8 cellular contexts compared by ENCODE assay signal in the genomic region with DNA sequence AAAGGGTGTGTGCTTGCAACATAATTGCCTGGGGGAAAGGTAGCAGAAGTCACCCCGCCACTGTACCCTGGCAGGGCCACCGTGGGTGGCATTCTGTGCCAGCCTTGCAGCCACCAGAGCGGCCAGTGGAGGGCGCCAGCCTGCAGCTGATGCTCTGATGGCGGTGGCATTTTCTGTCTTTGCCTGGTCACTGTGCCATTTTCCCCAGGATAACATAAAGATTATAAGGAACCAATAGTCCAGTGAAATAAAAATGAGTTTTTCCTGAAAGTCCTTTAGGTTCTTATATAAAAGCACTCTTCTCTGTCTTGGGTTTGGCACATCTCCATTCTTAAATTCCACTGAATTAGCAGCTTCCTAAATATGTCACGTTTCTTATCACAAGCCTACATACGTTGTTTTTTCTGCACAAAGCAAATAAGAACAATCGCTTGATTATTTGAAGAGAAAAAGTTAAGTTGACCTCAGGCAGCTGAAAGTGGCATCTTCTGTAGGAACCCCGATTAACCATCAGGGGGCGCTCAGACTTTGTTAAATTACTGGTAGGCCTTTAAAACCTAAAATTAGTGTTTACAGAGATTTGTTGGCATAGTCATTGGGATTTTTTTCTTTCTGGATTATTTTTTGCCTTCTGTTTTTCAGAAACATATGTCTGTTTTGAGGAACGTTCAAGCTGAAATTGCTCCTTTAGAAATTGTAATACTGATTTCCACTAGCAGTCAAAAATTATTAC.
A peak's percentile ranks its signal among the peaks of the same experiment; 100 is the strongest.
DNase-seq lines count a peak whose midpoint lies in the region; ATAC-seq and TF ChIP-seq lines count a peak whose summit lies in the region.

No MANE protein-coding gene starts in this region.

- intact Hi-C loops in mucosa of descending colon (cut with DNase I, micrococcal nuclease), result loop anchor here (5.0 kb wide), 1 partner anchor 271 kb away; no protein-coding TSS in a partner anchor

- no peaks in the 10 kb centered on the region for H3K36me3 Mint-ChIP-seq in endothelial cell (ENCODE audit: low read depth, unreplicated experiment)

- H3K9me3 Mint-ChIP-seq in endothelial cell (ENCODE audit: unreplicated experiment), result no peaks in the 10 kb centered on the region

- H3K4me1 Mint-ChIP-seq in endothelial cell (ENCODE audit: unreplicated experiment), result no peaks in the 10 kb centered on the region

- H3K9me3 ChIP-seq in NT2/D1 (ENCODE audit: insufficient read depth, low read length) (no peaks in the 10 kb centered on the region), mucosa of descending colon (no peaks in the 10 kb centered on the region)

- no peak overlapping the region for H3K9ac ChIP-seq in NT2/D1 (ENCODE audit: insufficient read length, low read depth)

- peak; percentile 88 for ATAC-seq in mucosa of descending colon
- no peak for ATAC-seq in HG02588 (IDR thresholded peaks at IDR 0.05; ENCODE audit: unreplicated experiment)

- H3K4me3 ChIP-seq in NT2/D1 (ENCODE audit: insufficient read length, low read depth) (no peak overlapping the region), mucosa of descending colon (no peak overlapping the region)

- H3K27ac Mint-ChIP-seq in endothelial cell (ENCODE audit: unreplicated experiment), result no peak overlapping the region

- no peaks in the 10 kb centered on the region for H3K4me1 ChIP-seq in NT2/D1 (ENCODE audit: insufficient read depth, insufficient read length)
- H3K4me1 ChIP-seq in mucosa of descending colon (ENCODE audit: low read depth), result peaks cover 4% of the 10 kb centered on the region

- no peaks in the 10 kb centered on the region for H3K27me3 ChIP-seq in NT2/D1 (ENCODE audit: insufficient read depth, insufficient read length)

- DNase-seq in GM10266 (ENCODE audit: extremely low spot score) (peak; percentile 53), HUDEP-2 (lab: John Stamatoyannopoulos, UW; ENCODE audit: unreplicated experiment in 76 of 76) (peak in 65 of 76 experiments; percentile 2 to 77 (median 47)), NT2/D1 (ENCODE audit: low read depth, low spot score) (peak; percentile 33), endothelial cell (ENCODE audit: low spot score) (peak; percentile 72), mucosa of descending colon (peak in 2 of 3 donors; percentile 77 to 80)
- DNase-seq in activated CD8-positive, alpha-beta memory T cell treated with anti-CD3 and anti-CD28 coated beads, Interleukin-2, amount 50 U/mL, for 1 hour (ENCODE audit: extremely low read depth), result peak; percentile 32
- DNase-seq in stimulated activated CD8-positive, alpha-beta memory T cell treated with anti-CD3 and anti-CD28 coated beads, Interleukin-7, amount 100 ng/mL, for 24 hours (ENCODE audit: low read depth), result peak; percentile 30

- no peak overlapping the region for H3K4me3 Mint-ChIP-seq in endothelial cell (ENCODE audit: unreplicated experiment)

- TF ChIP-seq CTCF in GM10266 (IDR thresholded peaks at IDR 0.05; ENCODE audit: control insufficient read depth, insufficient read depth, low read depth, missing control alignments) (peak; percentile 94), endothelial cell (IDR thresholded peaks at IDR 0.05; ENCODE audit: unreplicated experiment) (peak; percentile 97), mucosa of descending colon (IDR thresholded peaks at IDR 0.05) (peak; percentile 50)

- no peaks in the 10 kb centered on the region for H3K36me3 ChIP-seq in NT2/D1 (ENCODE audit: insufficient read depth, insufficient read length, low read length)
- no peaks in the 10 kb centered on the region for H3K36me3 ChIP-seq in mucosa of descending colon (ENCODE audit: low read depth)

- peaks cover 2% of the 10 kb centered on the region for H3K27me3 Mint-ChIP-seq in endothelial cell (ENCODE audit: unreplicated experiment)
